Comparison of ENCODE assay signal across 8 cellular contexts in the genomic region with DNA sequence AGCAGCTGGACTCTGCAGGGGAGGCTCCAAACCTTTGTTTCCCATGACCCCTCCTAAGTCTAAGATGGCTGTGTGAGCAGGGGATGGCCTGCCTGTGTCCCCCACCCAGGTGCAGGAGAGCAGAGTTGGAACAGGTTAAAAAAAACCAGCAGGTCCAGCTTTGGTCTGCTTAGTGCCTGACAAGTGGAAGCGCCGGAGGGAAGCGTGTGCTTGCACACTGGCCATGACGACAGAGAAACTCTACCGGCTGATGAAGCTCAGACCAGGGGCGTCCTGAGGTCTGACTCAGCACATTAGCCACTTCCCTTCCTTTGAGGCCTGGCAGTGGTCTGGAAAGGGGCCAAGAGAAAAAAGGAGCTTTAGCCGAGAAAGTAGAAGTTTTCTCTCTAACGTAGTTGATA.
DNase-seq lines count a peak whose midpoint lies in the region; ATAC-seq, FAIRE-seq and TF ChIP-seq lines count a peak whose summit lies in the region.

No MANE protein-coding gene starts in this region.

- no peak for TF ChIP-seq CTCF in NB4 (IDR thresholded peaks at IDR 0.05; ENCODE audit: low read depth, low read length)
- TF ChIP-seq CTCF in bronchial epithelial cell (IDR thresholded peaks at IDR 0.05; ENCODE audit: insufficient read depth, low read length, severe bottlenecking) = no peak
- no peak for TF ChIP-seq CTCF in neural progenitor cell (IDR thresholded peaks at IDR 0.05)
- TF ChIP-seq CTCF in osteocyte (IDR thresholded peaks at IDR 0.05) = no peak

- H3K27me3 ChIP-seq in bronchial epithelial cell (ENCODE audit: control insufficient read depth, insufficient read depth, low read length) (no peaks in the 10 kb centered on the region), neural progenitor cell (no peaks in the 10 kb centered on the region)

- H3K9me3 ChIP-seq in neural progenitor cell (ENCODE audit: low read depth) = no peaks in the 10 kb centered on the region

- H3K4me3 ChIP-seq in NB4 (ENCODE audit: low read depth, low read length) (no peak overlapping the region), bronchial epithelial cell (ENCODE audit: low read depth, low read length) (no peak overlapping the region), neural progenitor cell (no peak overlapping the region)

- peak overlapping the region; percentile 34 for H3K4me2 ChIP-seq in neural progenitor cell

- no peaks in the 10 kb centered on the region for H3K79me2 ChIP-seq in neural progenitor cell (ENCODE audit: low read depth)

- H3K27ac Mint-ChIP-seq in neural progenitor cell = peak overlapping the region; percentile 79
- H3K27ac Mint-ChIP-seq in osteocyte (ENCODE audit: unreplicated experiment) = no peak overlapping the region

- H3K27me3 Mint-ChIP-seq in neural progenitor cell (ENCODE audit: insufficient read depth, low read depth) = peaks cover 7% of the 10 kb centered on the region
- H3K27me3 Mint-ChIP-seq in osteocyte (ENCODE audit: unreplicated experiment) = no peaks in the 10 kb centered on the region

- no peaks in the 10 kb centered on the region for H3K36me3 Mint-ChIP-seq in neural progenitor cell
- no peaks in the 10 kb centered on the region for H3K36me3 Mint-ChIP-seq in osteocyte (ENCODE audit: unreplicated experiment)

- no peak overlapping the region for H3K27ac ChIP-seq in neural progenitor cell

- H3F3A ChIP-seq in neural progenitor cell (ENCODE audit: low read depth) = peaks cover 10% of the 10 kb centered on the region

- no peak for FAIRE-seq in bronchial epithelial cell (lab: Jason Lieb, UNC)

- peak overlapping the region; percentile 44 for H2AFZ ChIP-seq in neural progenitor cell (replicated peaks)

- H3K4me1 Mint-ChIP-seq in neural progenitor cell (peaks cover 23% of the 10 kb centered on the region), osteocyte (ENCODE audit: unreplicated experiment) (no peaks in the 10 kb centered on the region)

- ATAC-seq in GM21529 (IDR thresholded peaks at IDR 0.05; ENCODE audit: unreplicated experiment) = peak; percentile 79
- no peak for ATAC-seq in esophagus mucosa
- ATAC-seq in HG02973 (IDR thresholded peaks at IDR 0.05; ENCODE audit: unreplicated experiment) = no peak

- no peaks in the 10 kb centered on the region for H4K20me1 ChIP-seq in neural progenitor cell (ENCODE audit: low read depth)

- no peaks in the 10 kb centered on the region for H3K9me3 Mint-ChIP-seq in neural progenitor cell
- H3K9me3 Mint-ChIP-seq in osteocyte (ENCODE audit: unreplicated experiment) = peaks cover 10% of the 10 kb centered on the region

- H3K4me1 ChIP-seq in neural progenitor cell = peaks cover 12% of the 10 kb centered on the region

- H3K4me3 Mint-ChIP-seq in neural progenitor cell = no peak overlapping the region
- no peak overlapping the region for H3K4me3 Mint-ChIP-seq in osteocyte (ENCODE audit: unreplicated experiment)

- no peak for TF ChIP-seq POLR2A in NB4 (IDR thresholded peaks at IDR 0.05; ENCODE audit: extremely low read depth, insufficient read length)

- H3K9ac ChIP-seq in neural progenitor cell = no peak overlapping the region

- peak; percentile 91 for DNase-seq in Daoy (ENCODE audit: low read depth)
- peak; percentile 92 for DNase-seq in NB4 (ENCODE audit: low read depth)
- peak; percentile 86 for DNase-seq in bronchial epithelial cell (ENCODE audit: low read depth)
- peak; percentile 53 for DNase-seq in neural progenitor cell (ENCODE audit: low spot score)
- no peak for DNase-seq in osteocyte (ENCODE audit: extremely low spot score, unreplicated experiment)

- no peaks in the 10 kb centered on the region for H3K36me3 ChIP-seq in bronchial epithelial cell (ENCODE audit: control insufficient read depth, insufficient read depth, low read length)
- H3K36me3 ChIP-seq in neural progenitor cell = no peaks in the 10 kb centered on the region
